21 cellular contexts compared by ENCODE assay signal in the genomic region with DNA sequence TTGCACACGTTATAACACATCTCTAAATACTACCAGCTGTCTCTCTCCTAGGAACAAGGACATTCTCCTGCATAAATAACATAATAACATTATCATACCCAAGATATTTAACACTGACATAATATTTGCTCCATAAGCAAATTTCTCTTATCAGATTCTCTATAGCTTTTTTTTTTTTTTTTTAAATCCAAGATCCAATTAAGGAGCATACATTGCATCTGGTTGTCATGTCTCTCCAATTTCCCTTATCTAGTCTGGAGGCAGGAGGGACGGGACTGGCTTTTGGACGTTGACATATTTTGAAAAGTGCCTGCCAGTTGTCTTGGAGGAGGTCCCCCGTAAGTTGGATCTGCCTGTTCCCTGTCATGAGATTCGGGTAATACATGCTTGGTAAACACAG.
DNase-seq lines count a peak whose midpoint lies in the region; ATAC-seq and TF ChIP-seq lines count a peak whose summit lies in the region.
"Had no signal": no experiment of that assay in that cellular context is flagged by ENCODE, and none has a peak within 500 bp of the region (broad histone marks: within the 10 kb centered on the region; RNA-seq: fewer than 3 reads in every experiment).

No MANE protein-coding gene starts in this region.

- peaks cover 25% of the 10 kb centered on the region for H3K36me3 Mint-ChIP-seq in activated T-cell treated with anti-CD3 and anti-CD28 coated beads, Interleukin-2, amount 50 U/mL, for 24 hours (ENCODE audit: low read depth)
- H3K36me3 Mint-ChIP-seq in activated T-helper 2 cell treated with anti-CD3 and anti-CD28 coated beads, Interferon-gamma antibody, Interleukin-2, Interleukin-4, amounts not matched to agents 10 μg/mL and 5 μg/mL and 100 μg/mL, durations not matched to agents 14 hours and 24 hours and 36 hours (ENCODE audit: low read depth) = peaks cover 32% of the 10 kb centered on the region
- no peaks in the 10 kb centered on the region for H3K36me3 Mint-ChIP-seq in natural killer cell

- H3K27me3 Mint-ChIP-seq in activated T-cell treated with anti-CD3 and anti-CD28 coated beads, Interleukin-2, amount 50 U/mL, for 24 hours = no peaks in the 10 kb centered on the region
- H3K27me3 Mint-ChIP-seq in activated T-helper 2 cell treated with anti-CD3 and anti-CD28 coated beads, Interferon-gamma antibody, Interleukin-2, Interleukin-4, amounts not matched to agents 10 μg/mL and 5 μg/mL and 100 μg/mL, durations not matched to agents 14 hours and 24 hours and 36 hours (ENCODE audit: low read depth) = no peaks in the 10 kb centered on the region
- H3K27me3 Mint-ChIP-seq in natural killer cell (ENCODE audit: low read depth in 2 of 2) = no peaks in the 10 kb centered on the region

- no peak for TF ChIP-seq CTCF in natural killer cell (IDR thresholded peaks at IDR 0.05)

- peaks cover 86% of the 10 kb centered on the region for H3K4me1 Mint-ChIP-seq in activated T-cell treated with anti-CD3 and anti-CD28 coated beads, Interleukin-2, amount 50 U/mL, for 24 hours (ENCODE audit: low read depth)
- H3K4me1 Mint-ChIP-seq in activated T-helper 2 cell treated with anti-CD3 and anti-CD28 coated beads, Interferon-gamma antibody, Interleukin-2, Interleukin-4, amounts not matched to agents 10 μg/mL and 5 μg/mL and 100 μg/mL, durations not matched to agents 14 hours and 24 hours and 36 hours (ENCODE audit: low read depth) = peaks cover 69% of the 10 kb centered on the region
- H3K4me1 Mint-ChIP-seq in natural killer cell = peaks cover 74 to 79% of the 10 kb centered on the region in 2 donors

- ATAC-seq in natural killer cell (no peak), GM21825 (IDR thresholded peaks at IDR 0.05; ENCODE audit: unreplicated experiment) (no peak)
- ATAC-seq: foreskin keratinocyte, GM23338, Right ventricle myocardium inferior, sciatic nerve had no signal

- DNase-seq in activated T-cell treated with anti-CD3 and anti-CD28 coated beads, Interleukin-2, amount 50 U/mL, for 24 hours = no peak
- no peak for DNase-seq in activated T-cell treated with anti-CD3 and anti-CD28 coated beads, Interleukin-2, amount 50 U/mL, for 48 hours
- DNase-seq in NCI-H526 treated with DMSO at 0.1 percent for 48 hours (lab: John Stamatoyannopoulos, UW) = peak; percentile 69
- no peak for DNase-seq in activated T-helper 2 cell treated with anti-CD3 and anti-CD28 coated beads, Interferon-gamma antibody, Interleukin-2, Interleukin-4, amounts not matched to agents 10 μg/mL and 5 μg/mL and 100 μg/mL, durations not matched to agents 14 hours and 24 hours and 36 hours (ENCODE audit: low spot score)
- no peak for DNase-seq in natural killer cell
- no peak for DNase-seq in iPS-NIHi11 (ENCODE audit: low spot score)
- DNase-seq in NK-92 treated with Interleukin-12 subunit alpha and Interleukin-12 subunit beta, amount 100 ng/mL, for 24 hours (lab: John Stamatoyannopoulos, UW) = no peak
- DNase-seq: activated gamma-delta T cell treated with Interleukin-2 at 50 U/mL for 16 hours; aorta; central memory CD4-positive, alpha-beta T cell; erythroblast; foreskin keratinocyte; hypothalamus; MG63; NCI-H1436; NCI-H524 treated with DMSO at 0.1 percent for 48 hours; ovary had no signal

- peak overlapping the region; percentile 87 for H3K27ac Mint-ChIP-seq in activated T-cell treated with anti-CD3 and anti-CD28 coated beads, Interleukin-2, amount 50 U/mL, for 24 hours
- H3K27ac Mint-ChIP-seq in activated T-helper 2 cell treated with anti-CD3 and anti-CD28 coated beads, Interferon-gamma antibody, Interleukin-2, Interleukin-4, amounts not matched to agents 10 μg/mL and 5 μg/mL and 100 μg/mL, durations not matched to agents 14 hours and 24 hours and 36 hours = peak overlapping the region; percentile 84
- peak overlapping the region; percentile 39 to 89 for H3K27ac Mint-ChIP-seq in natural killer cell
- H3K27ac Mint-ChIP-seq: GM23338 had no signal

- no peaks in the 10 kb centered on the region for H3K9me3 Mint-ChIP-seq in activated T-cell treated with anti-CD3 and anti-CD28 coated beads, Interleukin-2, amount 50 U/mL, for 24 hours
- no peaks in the 10 kb centered on the region for H3K9me3 Mint-ChIP-seq in activated T-helper 2 cell treated with anti-CD3 and anti-CD28 coated beads, Interferon-gamma antibody, Interleukin-2, Interleukin-4, amounts not matched to agents 10 μg/mL and 5 μg/mL and 100 μg/mL, durations not matched to agents 14 hours and 24 hours and 36 hours
- H3K9me3 Mint-ChIP-seq in natural killer cell = no peaks in the 10 kb centered on the region

- intact Hi-C loops in activated T-helper 2 cell treated with anti-CD3 and anti-CD28 coated beads, Interferon-gamma antibody, Interleukin-2, Interleukin-4, amounts not matched to agents 10 μg/mL and 5 μg/mL and 100 μg/mL, durations not matched to agents 14 hours and 24 hours and 36 hours (cut with micrococcal nuclease) = loop anchor here (10.0 kb wide), 1 partner anchor 158 kb away; a partner anchor contains a TSS
- intact Hi-C loops in natural killer cell (cut with micrococcal nuclease) = loop anchor here (10.0 kb wide), 1 partner anchor 692 kb away; a partner anchor contains a TSS

- H3K4me3 Mint-ChIP-seq in activated T-cell treated with anti-CD3 and anti-CD28 coated beads, Interleukin-2, amount 50 U/mL, for 24 hours = no peak overlapping the region
- no peak overlapping the region for H3K4me3 Mint-ChIP-seq in activated T-helper 2 cell treated with anti-CD3 and anti-CD28 coated beads, Interferon-gamma antibody, Interleukin-2, Interleukin-4, amounts not matched to agents 10 μg/mL and 5 μg/mL and 100 μg/mL, durations not matched to agents 14 hours and 24 hours and 36 hours (ENCODE audit: low read depth)
- no peak overlapping the region for H3K4me3 Mint-ChIP-seq in natural killer cell
- H3K4me3 Mint-ChIP-seq: GM23338 had no signal
